ENCODE assay signal across 26 cellular contexts in the genomic region with DNA sequence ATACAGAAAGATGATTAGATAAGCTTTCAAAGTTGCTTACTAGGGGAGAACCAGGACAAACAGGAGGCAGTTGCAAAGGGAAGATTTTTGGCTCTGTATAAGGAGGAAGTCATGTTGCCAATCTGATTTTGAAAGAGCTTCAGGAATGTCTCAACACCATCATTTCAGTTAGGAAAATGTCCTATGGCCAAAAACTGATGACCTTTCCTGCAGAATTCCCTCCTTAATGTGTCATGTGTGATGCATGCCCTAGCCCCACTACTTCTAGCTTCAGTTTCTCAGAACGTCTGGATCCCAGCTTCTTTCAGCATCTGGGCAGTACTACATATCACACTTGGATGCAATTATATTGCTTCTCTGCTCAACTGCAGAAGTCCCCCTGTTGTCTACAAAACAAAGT.
DNase-seq lines count a peak whose midpoint lies in the region; TF ChIP-seq lines count a peak whose summit lies in the region.
"Had no signal": no experiment of that assay in that cellular context is flagged by ENCODE, and none has a peak within 500 bp of the region (broad histone marks: within the 10 kb centered on the region; RNA-seq: fewer than 3 reads in every experiment).

No MANE protein-coding gene starts in this region.

- H2AFZ ChIP-seq in SK-N-SH (ENCODE audit: low read depth) (peak overlapping the region; percentile 67), smooth muscle cell (ENCODE audit: low read depth) (peak overlapping the region; percentile 25)

- no peaks in the 10 kb centered on the region for H3K27me3 ChIP-seq in SK-N-SH (ENCODE audit: insufficient read depth)
- H3K27me3 ChIP-seq in smooth muscle cell (ENCODE audit: low read depth): no peaks in the 10 kb centered on the region
- H3K27me3 ChIP-seq: adrenal gland, sigmoid colon, transverse colon had no signal

- H3K9me3 ChIP-seq in SK-N-SH (no peaks in the 10 kb centered on the region), smooth muscle cell (replicated peaks; ENCODE audit: low read depth) (no peaks in the 10 kb centered on the region)
- H3K9me3 ChIP-seq: adrenal gland, sigmoid colon, transverse colon had no signal

- no peaks in the 10 kb centered on the region for H3K9me2 ChIP-seq in SK-N-SH

- CTCF ChIA-PET in SK-N-SH (lab: Yijun Ruan, JAX): no interaction called here

- POLR2A ChIA-PET in SK-N-SH (lab: Yijun Ruan, JAX): no interaction called here

- no peak for TF ChIP-seq CTCF in SK-N-SH (IDR thresholded peaks at IDR 0.05)
- no peak for TF ChIP-seq CTCF in fibroblast of villous mesenchyme (IDR thresholded peaks at IDR 0.05; ENCODE audit: insufficient read depth, low read depth, low read length)
- no peak for TF ChIP-seq CTCF in smooth muscle cell (IDR thresholded peaks at IDR 0.05; ENCODE audit: borderline replicate concordance, insufficient read depth, poor library complexity, severe bottlenecking)

- DNase-seq in SKM-1 treated with dmso at 0.1 percent for 144 hours (lab: John Stamatoyannopoulos, UW; ENCODE audit: unreplicated experiment) (peak; percentile 22), SKM-1 (lab: John Stamatoyannopoulos, UW; ENCODE audit: unreplicated experiment) (no peak), SK-N-SH (no peak), fibroblast of villous mesenchyme (ENCODE audit: low read depth) (peak; percentile 43), smooth muscle cell (lab: John Stamatoyannopoulos, UW; ENCODE audit: unreplicated experiment) (no peak), D341Med (ENCODE audit: low spot score) (no peak), superior temporal gyrus (ENCODE audit: extremely low spot score) (no peak)
- DNase-seq in stimulated activated CD4-positive, alpha-beta T cell treated with anti-CD3 and anti-CD28 coated beads, Interleukin-2, amount 100 ng/mL, for 24 hours: no peak
- DNase-seq: activated CD4-positive, alpha-beta T cell treated with anti-CD3 and anti-CD28 coated beads for 4 hours; activated CD8-positive, alpha-beta memory T cell treated with anti-CD3 and anti-CD28 coated beads, Interleukin-2, amount 50 U/mL, for 4 hours; activated gamma-delta T cell; adrenal gland; C1 segment of cervical spinal cord; central memory CD4-positive, alpha-beta T cell; GF-D8; immature natural killer cell; mammary epithelial cell; MM.1S; NCI-H187 treated with DMSO at 0.1 percent for 48 hours; occipital lobe; RPMI8226; sigmoid colon; stimulated activated CD4-positive, alpha-beta T cell treated with anti-CD3 and anti-CD28 coated beads, Interleukin-1b, Interleukin-23, amount 100 ng/mL, for 48 hours; stimulated activated naive CD4-positive, alpha-beta T cell treated with Interleukin-2 at 50 U/mL for 16 hours; SW 1271; transverse colon had no signal

- WGBS in SK-N-SH (ENCODE audit: low lambda C conversion rate): 30% methylated on average over 1 of the region's 1 CpG
- WGBS in smooth muscle cell (ENCODE audit: low lambda C conversion rate): 60% methylated on average over 1 of the region's 1 CpG

- H3K4me2 ChIP-seq in SK-N-SH (no peak overlapping the region), smooth muscle cell (no peak overlapping the region)

- H3K9ac ChIP-seq in SK-N-SH (no peak overlapping the region), smooth muscle cell (ENCODE audit: low read depth) (no peak overlapping the region)

- H4K20me1 ChIP-seq in SK-N-SH (ENCODE audit: insufficient read depth) (no peaks in the 10 kb centered on the region), smooth muscle cell (ENCODE audit: low read depth) (no peaks in the 10 kb centered on the region)

- peaks cover 0 to 6% of the 10 kb centered on the region in 2 experiments; a peak in 2 of 4 replicates for H3K4me1 ChIP-seq in SK-N-SH (ENCODE audit: control insufficient read depth in 1 of 2, insufficient read depth in 2 of 2, low read depth in 1 of 2, low read length in 1 of 2)
- no peaks in the 10 kb centered on the region for H3K4me1 ChIP-seq in smooth muscle cell (ENCODE audit: low read depth)
- H3K4me1 ChIP-seq: adrenal gland, transverse colon had no signal

- peaks cover 4% of the 10 kb centered on the region for H3F3A ChIP-seq in SK-N-SH (replicated peaks; ENCODE audit: insufficient read depth)
- H3F3A ChIP-seq in smooth muscle cell (ENCODE audit: low read depth): no peaks in the 10 kb centered on the region

- H3K27ac ChIP-seq in SK-N-SH (ENCODE audit: low read depth in 2 of 2, low read length in 1 of 2) (peak overlapping the region in 1 of 2 experiments; percentile 54; a peak in 2 of 4 replicates), smooth muscle cell (ENCODE audit: low read depth) (no peak overlapping the region)
- H3K27ac ChIP-seq: adrenal gland, sigmoid colon, transverse colon had no signal

- 0 out of 4 replicates have a peak, but pooled peaks of 1 of the 2 experiments have one; percentile 23 for TF ChIP-seq EP300 in SK-N-SH (IDR thresholded peaks at IDR 0.05; ENCODE audit: borderline replicate concordance in 1 of 2, low read depth in 1 of 2, low read length in 1 of 2)

- H3K79me2 ChIP-seq in SK-N-SH (ENCODE audit: insufficient read depth) (no peaks in the 10 kb centered on the region), smooth muscle cell (ENCODE audit: low read depth) (no peaks in the 10 kb centered on the region)

- TF ChIP-seq RAD21 in SK-N-SH (IDR thresholded peaks at IDR 0.05; ENCODE audit: low read length): no peak

- H3K4me3 ChIP-seq in SK-N-SH (ENCODE audit: low read depth in 2 of 2, low read length in 1 of 2) (no peak overlapping the region), fibroblast of villous mesenchyme (ENCODE audit: low read depth, low read length) (no peak overlapping the region), smooth muscle cell (no peak overlapping the region)
- H3K4me3 ChIP-seq: adrenal gland, sigmoid colon, transverse colon had no signal

- H3K36me3 ChIP-seq in SK-N-SH (replicated peaks in 1 of 2; ENCODE audit: control insufficient read depth in 1 of 2, insufficient read depth in 2 of 2, low read length in 1 of 2): no peaks in the 10 kb centered on the region
- no peaks in the 10 kb centered on the region for H3K36me3 ChIP-seq in smooth muscle cell (ENCODE audit: low read depth)
- H3K36me3 ChIP-seq: adrenal gland, sigmoid colon, transverse colon had no signal

TF ChIP-seq in SK-N-SH, 30 proteins besides CTCF, POLR2A, EP300 and RAD21:
- TF ChIP-seq NFIC (IDR thresholded peaks at IDR 0.05; ENCODE audit: borderline replicate concordance) (peak; percentile 53), NRF1 (IDR thresholded peaks at IDR 0.05; ENCODE audit: low read depth, low read length) (no peak), GATA2 (CRISPR knock-in tag; IDR thresholded peaks at IDR 0.05) (no peak), ELF1 (IDR thresholded peaks at IDR 0.05) (no peak), FOXM1 (IDR thresholded peaks at IDR 0.05; ENCODE audit: low read depth) (no peak), SMC3 (IDR thresholded peaks at IDR 0.05; ENCODE audit: low read depth, low read length) (no peak), POLR2AphosphoS5 (IDR thresholded peaks at IDR 0.05; ENCODE audit: low read depth, low read length) (no peak), RFX5 (IDR thresholded peaks at IDR 0.05; ENCODE audit: low read length) (no peak), FOSL2 (IDR thresholded peaks at IDR 0.05; ENCODE audit: borderline replicate concordance, low read depth) (no peak), GABPA (IDR thresholded peaks at IDR 0.05; ENCODE audit: low read depth) (no peak), TCF12 (IDR thresholded peaks at IDR 0.05) (peak; percentile 24), MEF2A (IDR thresholded peaks at IDR 0.05; ENCODE audit: borderline replicate concordance, low read depth) (no peak)
- TF ChIP-seq, protein P1, sequence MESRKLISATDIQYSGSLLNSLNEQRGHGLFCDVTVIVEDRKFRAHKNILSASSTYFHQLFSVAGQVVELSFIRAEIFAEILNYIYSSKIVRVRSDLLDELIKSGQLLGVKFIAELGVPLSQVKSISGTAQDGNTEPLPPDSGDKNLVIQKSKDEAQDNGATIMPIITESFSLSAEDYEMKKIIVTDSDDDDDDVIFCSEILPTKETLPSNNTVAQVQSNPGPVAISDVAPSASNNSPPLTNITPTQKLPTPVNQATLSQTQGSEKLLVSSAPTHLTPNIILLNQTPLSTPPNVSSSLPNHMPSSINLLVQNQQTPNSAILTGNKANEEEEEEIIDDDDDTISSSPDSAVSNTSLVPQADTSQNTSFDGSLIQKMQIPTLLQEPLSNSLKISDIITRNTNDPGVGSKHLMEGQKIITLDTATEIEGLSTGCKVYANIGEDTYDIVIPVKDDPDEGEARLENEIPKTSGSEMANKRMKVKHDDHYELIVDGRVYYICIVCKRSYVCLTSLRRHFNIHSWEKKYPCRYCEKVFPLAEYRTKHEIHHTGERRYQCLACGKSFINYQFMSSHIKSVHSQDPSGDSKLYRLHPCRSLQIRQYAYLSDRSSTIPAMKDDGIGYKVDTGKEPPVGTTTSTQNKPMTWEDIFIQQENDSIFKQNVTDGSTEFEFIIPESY (IDR thresholded peaks at IDR 0.05; ENCODE audit: borderline replicate concordance, low read depth): no peak
- TF ChIP-seq, protein P2, sequence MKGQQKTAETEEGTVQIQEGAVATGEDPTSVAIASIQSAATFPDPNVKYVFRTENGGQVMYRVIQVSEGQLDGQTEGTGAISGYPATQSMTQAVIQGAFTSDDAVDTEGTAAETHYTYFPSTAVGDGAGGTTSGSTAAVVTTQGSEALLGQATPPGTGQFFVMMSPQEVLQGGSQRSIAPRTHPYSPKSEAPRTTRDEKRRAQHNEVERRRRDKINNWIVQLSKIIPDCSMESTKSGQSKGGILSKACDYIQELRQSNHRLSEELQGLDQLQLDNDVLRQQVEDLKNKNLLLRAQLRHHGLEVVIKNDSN (IDR thresholded peaks at IDR 0.05; ENCODE audit: borderline replicate concordance, low read depth): no peak
- TF ChIP-seq, protein P3, sequence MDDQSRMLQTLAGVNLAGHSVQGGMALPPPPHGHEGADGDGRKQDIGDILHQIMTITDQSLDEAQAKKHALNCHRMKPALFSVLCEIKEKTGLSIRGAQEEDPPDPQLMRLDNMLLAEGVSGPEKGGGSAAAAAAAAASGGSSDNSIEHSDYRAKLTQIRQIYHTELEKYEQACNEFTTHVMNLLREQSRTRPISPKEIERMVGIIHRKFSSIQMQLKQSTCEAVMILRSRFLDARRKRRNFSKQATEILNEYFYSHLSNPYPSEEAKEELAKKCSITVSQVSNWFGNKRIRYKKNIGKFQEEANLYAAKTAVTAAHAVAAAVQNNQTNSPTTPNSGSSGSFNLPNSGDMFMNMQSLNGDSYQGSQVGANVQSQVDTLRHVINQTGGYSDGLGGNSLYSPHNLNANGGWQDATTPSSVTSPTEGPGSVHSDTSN (IDR thresholded peaks at IDR 0.05): peak; percentile 16; the same call in 1 of the 2 replicates

Comparison
In these comparisons a context has a peak if more than half of its experiments do, and no peak if none do; other contexts are left out.
1. DNase-seq: peak in SKM-1 treated with dmso at 0.1 percent for 144 hours (single experiment) and fibroblast of villous mesenchyme (single experiment); none in SKM-1 (single experiment), SK-N-SH (single experiment), smooth muscle cell (single experiment), stimulated activated CD4-positive, alpha-beta T cell treated with anti-CD3 and anti-CD28 coated beads, Interleukin-2, amount 100 ng/mL, for 24 hours (0 of 2), D341Med (single experiment) and superior temporal gyrus (single experiment).